In the genomic region with DNA sequence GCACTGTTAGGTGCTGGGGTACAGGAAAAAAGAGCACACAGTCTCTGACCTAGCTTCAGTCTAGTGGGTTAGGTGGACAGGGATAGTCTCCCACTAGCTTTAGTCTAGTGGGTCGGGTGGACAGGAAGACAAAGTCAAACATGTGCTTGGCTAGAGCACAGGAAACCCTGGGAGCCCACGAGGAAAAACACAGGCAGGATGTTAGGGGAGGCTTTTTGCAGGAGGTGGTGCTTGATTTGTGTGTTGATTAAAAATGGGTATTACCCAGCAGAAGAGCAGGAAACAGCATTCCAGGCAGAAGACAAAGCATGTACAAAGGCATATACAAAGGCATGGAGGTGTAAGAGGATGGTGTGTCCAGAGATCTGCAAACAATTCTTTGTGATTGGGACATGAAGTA, we compare ENCODE assay signal across 24 cellular contexts.
"Had no signal": no experiment of that assay in that cellular context is flagged by ENCODE, and none has a peak within 500 bp of the region (broad histone marks: within the 10 kb centered on the region; RNA-seq: fewer than 3 reads in every experiment).

No MANE protein-coding gene starts in this region.

- H3K27ac Mint-ChIP-seq: effector memory CD8-positive, alpha-beta T cell; immature natural killer cell; stimulated activated memory B cell treated with anti-CD40 and anti-IgM and Interleukin-4, amounts not matched to agents 10 μg/mL and 1 μg/mL and 100 μg/mL, for 72 hours; stimulated activated naive CD8-positive, alpha-beta T cell treated with anti-CD3 and anti-CD28 coated beads, Interleukin-15, Interleukin-2, amounts not matched to agents 100 ng/mL and 50 ng/mL, for 24 hours had no signal

- H3K27me3 Mint-ChIP-seq: effector memory CD8-positive, alpha-beta T cell; naive thymus-derived CD8-positive, alpha-beta T cell; stimulated activated memory B cell treated with anti-CD40 and anti-IgM and Interleukin-4, amounts not matched to agents 10 μg/mL and 1 μg/mL and 100 μg/mL, for 72 hours; stimulated activated naive CD8-positive, alpha-beta T cell treated with anti-CD3 and anti-CD28 coated beads, Interleukin-15, Interleukin-2, amounts not matched to agents 100 ng/mL and 50 ng/mL, for 24 hours had no signal

- H3K4me1 Mint-ChIP-seq: immature natural killer cell; stimulated activated memory B cell treated with anti-CD40 and anti-IgM and Interleukin-4, amounts not matched to agents 10 μg/mL and 1 μg/mL and 100 μg/mL, for 72 hours had no signal

- H3K4me3 Mint-ChIP-seq: effector memory CD8-positive, alpha-beta T cell; immature natural killer cell; naive thymus-derived CD8-positive, alpha-beta T cell; stimulated activated memory B cell treated with anti-CD40 and anti-IgM and Interleukin-4, amounts not matched to agents 10 μg/mL and 1 μg/mL and 100 μg/mL, for 72 hours; stimulated activated naive CD8-positive, alpha-beta T cell treated with anti-CD3 and anti-CD28 coated beads, Interleukin-15, Interleukin-2, amounts not matched to agents 100 ng/mL and 50 ng/mL, for 24 hours had no signal

- H3K4me3 ChIP-seq: esophagus squamous epithelium, gastroesophageal sphincter, lung, spleen, testis, tibial nerve, upper lobe of right lung, vagina had no signal

- ATAC-seq: effector memory CD8-positive, alpha-beta T cell; gastroesophageal sphincter; left ventricle myocardium superior; naive thymus-derived CD8-positive, alpha-beta T cell; sciatic nerve; stimulated activated memory B cell treated with anti-CD40 and anti-IgM and Interleukin-4, amounts not matched to agents 10 μg/mL and 1 μg/mL and 100 μg/mL, for 72 hours; upper lobe of right lung had no signal

- FAIRE-seq: keratinocyte had no signal

- DNase-seq: cortex of kidney; effector memory CD8-positive, alpha-beta T cell; esophagus squamous epithelium; foreskin fibroblast; glutamatergic neuron; immature natural killer cell; left ventricle myocardium superior; naive thymus-derived CD8-positive, alpha-beta T cell; posterior cingulate gyrus; spleen; stimulated activated CD4-positive, alpha-beta T cell treated with anti-CD3 and anti-CD28 coated beads, Interleukin-15, amount 100 ng/mL, for 24 hours; stimulated activated CD4-positive, alpha-beta T cell treated with anti-CD3 and anti-CD28 coated beads, Interleukin-1b, Interleukin-23, amount 100 ng/mL, for 48 hours; stimulated activated CD4-positive, alpha-beta T cell treated with anti-CD3 and anti-CD28 coated beads, Interleukin-4, amount 100 ng/mL, for 24 hours; testis; upper lobe of right lung had no signal

- H3K27me3 ChIP-seq: esophagus squamous epithelium, gastroesophageal sphincter, neutrophil, spleen, testis, tibial nerve, upper lobe of right lung, vagina had no signal

- H3K36me3 ChIP-seq: esophagus squamous epithelium, gastroesophageal sphincter, neutrophil, spleen, tibial nerve, upper lobe of right lung, vagina had no signal

- H3K9me3 ChIP-seq: esophagus squamous epithelium, gastroesophageal sphincter, neutrophil, spleen, testis, tibial nerve, upper lobe of right lung, vagina had no signal

- H3K27ac ChIP-seq: gastroesophageal sphincter, neutrophil, spleen, testis, tibial nerve, upper lobe of right lung, vagina had no signal

- H3K4me1 ChIP-seq: gastroesophageal sphincter, testis, tibial nerve, upper lobe of right lung, vagina had no signal

- H3K9me3 Mint-ChIP-seq: effector memory CD8-positive, alpha-beta T cell; immature natural killer cell; naive thymus-derived CD8-positive, alpha-beta T cell; stimulated activated memory B cell treated with anti-CD40 and anti-IgM and Interleukin-4, amounts not matched to agents 10 μg/mL and 1 μg/mL and 100 μg/mL, for 72 hours; stimulated activated naive CD8-positive, alpha-beta T cell treated with anti-CD3 and anti-CD28 coated beads, Interleukin-15, Interleukin-2, amounts not matched to agents 100 ng/mL and 50 ng/mL, for 24 hours had no signal
